ENCODE assay signal across 26 cellular contexts in genomic region chr10:118321724-118322575, GRCh38. TPM values are rescaled to one million over a fixed set of nuclear protein-coding genes. Genes with fewer than 3 reads are reported as not detected.
DNase-seq lines count a peak whose midpoint lies in the region; TF ChIP-seq lines count a peak whose summit lies in the region.
"Had no signal": no experiment of that assay in that cellular context is flagged by ENCODE, and none has a peak within 500 bp of the region (broad histone marks: within the 10 kb centered on the region; RNA-seq: fewer than 3 reads in every experiment).

No MANE protein-coding gene starts in this region.

- H3K36me3 ChIP-seq in breast epithelium, result peaks cover 7% of the 10 kb centered on the region
- H3K36me3 ChIP-seq in muscle layer of duodenum (ENCODE audit: control insufficient read depth in 1 of 2, insufficient read depth in 2 of 2, low read length in 2 of 2), result peaks cover 31 to 36% of the 10 kb centered on the region in 2 donors
- peaks cover 0 to 31% (median 16%) of the 10 kb centered on the region in 4 donors for H3K36me3 ChIP-seq in transverse colon
- H3K36me3 ChIP-seq in stomach, result peaks cover 8 to 80% (median 66%) of the 10 kb centered on the region in 4 donors
- H3K36me3 ChIP-seq: ovary had no signal

- no peak overlapping the region for H3K27ac ChIP-seq in breast epithelium
- H3K27ac ChIP-seq in muscle layer of duodenum (ENCODE audit: low read length), result peak overlapping the region; percentile 7
- peak overlapping the region in 3 of 4 donors; percentile 20 to 48 (median 38) for H3K27ac ChIP-seq in transverse colon
- peak overlapping the region in 1 of 5 donors; percentile 12 for H3K27ac ChIP-seq in stomach
- H3K27ac ChIP-seq: BLaER1 treated with 17β-estradiol and CSF1 and Interleukin-3, amounts not matched to agents 10 nM and 100 nM; hepatocyte; ovary; RWPE1 had no signal

- 67 to 86% methylated on average over 5 to 6 of the region's 6 CpGs for WGBS in transverse colon (ENCODE audit: low coverage in 1 of 2), 2 donors
- 70 to 84% (median 73%) methylated on average over 6 of the region's 6 CpGs for WGBS in stomach, 5 donors

- CTCF ChIA-PET in MCF 10A (lab: Yijun Ruan, JAX), result no interaction called here

- TF ChIP-seq EP300 in transverse colon (IDR thresholded peaks at IDR 0.05; ENCODE audit: low read depth) (no peak), stomach (IDR thresholded peaks at IDR 0.05) (no peak)

- no peak overlapping the region for H3K4me3 Mint-ChIP-seq in MCF 10A (ENCODE audit: unreplicated experiment)
- H3K4me3 Mint-ChIP-seq: activated B cell treated with CpG ODN at 0.5 μM for 24 hours; activated CD4-positive, alpha-beta memory T cell treated with anti-CD3 and anti-CD28 coated beads for 36 hours; endodermal cell; naive B cell had no signal

- TF ChIP-seq CTCF in MCF 10A (IDR thresholded peaks at IDR 0.05; ENCODE audit: unreplicated experiment) (no peak), breast epithelium (IDR thresholded peaks at IDR 0.05) (no peak), choroid plexus epithelial cell (conservative IDR thresholded peaks at IDR 0.05; ENCODE audit: low read depth, low read length) (no peak), transverse colon (IDR thresholded peaks at IDR 0.05) (no peak), stomach (IDR thresholded peaks at IDR 0.05) (no peak)

- H3K27me3 ChIP-seq in breast epithelium (no peaks in the 10 kb centered on the region), muscle layer of duodenum (ENCODE audit: low read depth, low read length) (no peaks in the 10 kb centered on the region), transverse colon (no peaks in the 10 kb centered on the region), stomach (no peaks in the 10 kb centered on the region)
- H3K27me3 ChIP-seq: BLaER1 treated with 17β-estradiol and CSF1 and Interleukin-3, amounts not matched to agents 10 nM and 100 nM; hepatocyte; ovary; upper lobe of left lung had no signal

- H3K27ac Mint-ChIP-seq in MCF 10A (ENCODE audit: low read depth, unreplicated experiment), result peak overlapping the region; percentile 49
- H3K27ac Mint-ChIP-seq: activated B cell treated with CpG ODN at 0.5 μM for 24 hours; activated CD4-positive, alpha-beta memory T cell treated with anti-CD3 and anti-CD28 coated beads for 36 hours; endodermal cell had no signal

- peaks cover 73% of the 10 kb centered on the region for H3K36me3 Mint-ChIP-seq in MCF 10A (ENCODE audit: insufficient read depth, unreplicated experiment)

- intact Hi-C loops in MCF 10A (cut with micrococcal nuclease), result no loop called here
- intact Hi-C loops in breast epithelium (cut with DNase I; ENCODE audit: low total_unique reads), result no loop called here
- intact Hi-C loops in transverse colon (cut with DNase I; ENCODE audit: low total_unique reads), result no loop called here
- intact Hi-C loops in stomach (cut with DNase I; ENCODE audit: low total_unique reads), result no loop called here

- no peaks in the 10 kb centered on the region for H3K27me3 Mint-ChIP-seq in MCF 10A (ENCODE audit: insufficient read depth, unreplicated experiment)
- H3K27me3 Mint-ChIP-seq: activated B cell treated with CpG ODN at 0.5 μM for 24 hours; activated CD4-positive, alpha-beta memory T cell treated with anti-CD3 and anti-CD28 coated beads for 36 hours; naive B cell had no signal

- H3K9me3 ChIP-seq in breast epithelium (no peaks in the 10 kb centered on the region), muscle layer of duodenum (ENCODE audit: control insufficient read depth in 1 of 2, low read length in 2 of 2) (no peaks in the 10 kb centered on the region), transverse colon (no peaks in the 10 kb centered on the region), stomach (no peaks in the 10 kb centered on the region)
- H3K9me3 ChIP-seq: BLaER1 treated with 17β-estradiol and CSF1 and Interleukin-3, amounts not matched to agents 10 nM and 100 nM; ovary; upper lobe of left lung had no signal

- H3K4me1 ChIP-seq in breast epithelium (no peaks in the 10 kb centered on the region), muscle layer of duodenum (ENCODE audit: control insufficient read depth in 1 of 2, insufficient read depth in 2 of 2, low read length in 2 of 2) (peaks cover 0 to 8% of the 10 kb centered on the region in 2 donors), transverse colon (peaks cover 0 to 7% (median 0%) of the 10 kb centered on the region in 4 donors), stomach (peaks cover 0 to 7% (median 0%) of the 10 kb centered on the region in 4 donors)
- H3K4me1 ChIP-seq: BLaER1 treated with 17β-estradiol and CSF1 and Interleukin-3, amounts not matched to agents 10 nM and 100 nM had no signal

- peaks cover 4% of the 10 kb centered on the region for H3K4me1 Mint-ChIP-seq in MCF 10A (ENCODE audit: insufficient read depth, unreplicated experiment)
- H3K4me1 Mint-ChIP-seq: activated B cell treated with CpG ODN at 0.5 μM for 24 hours had no signal

- POLR2A ChIA-PET in MCF 10A (lab: Yijun Ruan, JAX), result no interaction called here

- BruUV-seq in MCF 10A (replicated peaks; lab: Mats Ljungman, UMichigan), result no TSS peak

- no peaks in the 10 kb centered on the region for H3K9me3 Mint-ChIP-seq in MCF 10A (ENCODE audit: unreplicated experiment)
- H3K9me3 Mint-ChIP-seq: activated B cell treated with CpG ODN at 0.5 μM for 24 hours; activated CD4-positive, alpha-beta memory T cell treated with anti-CD3 and anti-CD28 coated beads for 36 hours; endodermal cell; naive B cell had no signal

- H3K4me3 ChIP-seq in breast epithelium (no peak overlapping the region), choroid plexus epithelial cell (ENCODE audit: low read depth, low read length) (no peak overlapping the region), muscle layer of duodenum (ENCODE audit: low read depth in 1 of 2, low read length in 2 of 2) (no peak overlapping the region), transverse colon (no peak overlapping the region), stomach (no peak overlapping the region)
- H3K4me3 ChIP-seq: BLaER1 treated with 17β-estradiol and CSF1 and Interleukin-3, amounts not matched to agents 10 nM and 100 nM; hepatocyte; ovary; upper lobe of left lung had no signal

- TF ChIP-seq POLR2A in breast epithelium (IDR thresholded peaks at IDR 0.05) (no peak), transverse colon (IDR thresholded peaks at IDR 0.05) (no peak), stomach (IDR thresholded peaks at IDR 0.05) (no peak)

- in situ Hi-C loops in transverse colon (cut with MboI; ENCODE audit: low pct_ligation_motif_present in 1 of 4, low pct_unique_long_range_greater_than_20kb in 1 of 4, low sequenced_read_pairs in 3 of 4), result no loop called here

- DNase-seq in MCF 10A (ENCODE audit: unreplicated experiment) (no peak), breast epithelium (ENCODE audit: low spot score in 2 of 2) (no peak), choroid plexus epithelial cell (ENCODE audit: low read depth) (peak; percentile 5), transverse colon (no peak), NCI-H2171 treated with DMSO at 0.1 percent for 48 hours (lab: John Stamatoyannopoulos, UW) (no peak), NCI-H2081 treated with DMSO at 0.1 percent for 48 hours (lab: John Stamatoyannopoulos, UW) (no peak), stomach (no peak)
- DNase-seq: activated B cell treated with CpG ODN at 0.5 μM for 24 hours; activated CD4-positive, alpha-beta memory T cell treated with anti-CD3 and anti-CD28 coated beads for 36 hours; activated naive CD4-positive, alpha-beta T cell; aorta; Calu3; endodermal cell; mammary epithelial cell; naive B cell; NCI-H1417; NCI-H2107; NCI-H510A treated with DMSO at 0.1 percent for 48 hours; ovary; right cardiac atrium; T-helper 9 cell; upper lobe of left lung had no signal

RNA-seq across cellular contexts. Expression of gene FAM204A, which starts 20.2 kb away (rescaled TPM):
- total RNA-seq in MCF 10A (2022), result 101 and 103 TPM in 2 replicates
- total RNA-seq in breast epithelium, result 10 to 100 TPM; 28.2 to 71.4 (median 59.6) TPM
- 10 to 100 TPM; 16.8 to 35.2 (median 25.4) TPM for total RNA-seq in transverse colon
- 10 to 100 TPM; 26.3 to 39.5 (median 29.0) TPM for total RNA-seq in stomach
- 10 to 100 TPM; 30.8 to 60.8 (median 43.3) TPM for polyA plus RNA-seq in stomach

Comparison
In these comparisons a context has a peak if more than half of its experiments do, and no peak if none do; other contexts are left out.
1. H3K27ac ChIP-seq: peak in muscle layer of duodenum (single experiment) and transverse colon (3 of 4); none in breast epithelium (0 of 2).